Comparison of ENCODE assay signal across 10 cellular contexts in the genomic region with DNA sequence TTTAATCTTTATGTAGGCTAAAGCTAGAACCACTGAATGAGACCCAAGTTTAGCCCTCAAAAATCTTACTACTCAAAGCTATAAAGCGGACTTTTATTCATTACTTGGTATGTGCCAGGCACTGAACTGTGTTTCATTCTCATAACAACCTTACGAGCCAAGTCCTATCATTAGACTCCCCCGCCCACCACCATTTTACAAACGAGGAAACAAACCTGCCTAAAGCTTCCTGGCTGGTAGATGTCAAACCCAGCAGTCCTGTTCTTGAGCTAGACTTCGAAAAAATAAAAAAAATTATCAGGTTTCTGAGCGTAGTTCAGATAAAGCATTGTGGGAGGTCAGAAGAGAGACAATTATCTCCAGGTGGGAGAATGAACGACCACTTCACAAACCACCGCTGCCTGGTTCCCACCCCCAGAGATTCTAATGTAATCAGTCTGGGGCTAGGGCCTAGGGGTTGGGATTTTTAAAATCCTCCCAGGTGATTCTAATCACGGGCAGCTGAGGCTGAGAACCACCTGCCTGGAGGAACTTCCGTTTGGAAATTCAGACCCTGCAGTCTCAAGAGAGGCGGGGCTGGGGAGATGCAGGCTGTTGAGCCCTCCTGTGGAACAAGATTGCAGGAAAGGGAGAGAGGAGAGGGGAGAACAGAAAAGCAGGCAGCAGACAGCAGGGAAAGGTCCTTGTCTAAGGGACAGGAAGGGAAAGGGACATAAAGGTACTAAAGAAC. TPM values are rescaled to one million over a fixed set of nuclear protein-coding genes. Genes with fewer than 3 reads are reported as not detected.
DNase-seq lines count a peak whose midpoint lies in the region; ATAC-seq and TF ChIP-seq lines count a peak whose summit lies in the region.
"Had no signal": no experiment of that assay in that cellular context is flagged by ENCODE, and none has a peak within 500 bp of the region (broad histone marks: within the 10 kb centered on the region; RNA-seq: fewer than 3 reads in every experiment).

No MANE protein-coding gene starts in this region.

- H3K27ac Mint-ChIP-seq in neural crest cell (ENCODE audit: unreplicated experiment) (peak overlapping the region; percentile 75), immature natural killer cell (no peak overlapping the region)

- H3K36me3 ChIP-seq in BLaER1 treated with 17β-estradiol and CSF1 and Interleukin-3, amounts not matched to agents 10 nM and 100 nM = no peaks in the 10 kb centered on the region

- no peak overlapping the region for H3K4me3 Mint-ChIP-seq in neural crest cell
- H3K4me3 Mint-ChIP-seq in immature natural killer cell = no peak overlapping the region
- H3K4me3 Mint-ChIP-seq: activated T-cell treated with anti-CD3 and anti-CD28 coated beads, Interleukin-2, amount 50 U/mL, for 4 hours had no signal

- no peaks in the 10 kb centered on the region for H3K9me3 Mint-ChIP-seq in neural crest cell
- H3K9me3 Mint-ChIP-seq in immature natural killer cell = no peaks in the 10 kb centered on the region
- H3K9me3 Mint-ChIP-seq: activated T-cell treated with anti-CD3 and anti-CD28 coated beads, Interleukin-2, amount 50 U/mL, for 4 hours had no signal

- H3K4me3 ChIP-seq in BLaER1 treated with 17β-estradiol and CSF1 and Interleukin-3, amounts not matched to agents 10 nM and 100 nM = no peak overlapping the region
- H3K4me3 ChIP-seq in choroid plexus epithelial cell (ENCODE audit: low read depth, low read length) = no peak overlapping the region

- H3K27me3 Mint-ChIP-seq in neural crest cell (ENCODE audit: low read depth) = no peaks in the 10 kb centered on the region
- H3K27me3 Mint-ChIP-seq in immature natural killer cell (ENCODE audit: low read depth in 3 of 3) = peaks cover 0 to 2% (median 2%) of the 10 kb centered on the region in 3 donors

- H3K9me3 ChIP-seq in BLaER1 treated with 17β-estradiol and CSF1 and Interleukin-3, amounts not matched to agents 10 nM and 100 nM (replicated peaks in 1 of 11) = peaks cover 0 to 14% (median 0%) of the 10 kb centered on the region in 11 experiments; a peak in 1 of 22 replicates

- TF ChIP-seq CTCF in choroid plexus epithelial cell (conservative IDR thresholded peaks at IDR 0.05; ENCODE audit: low read depth, low read length) = no peak
- no peak for TF ChIP-seq CTCF in neural crest cell (conservative IDR thresholded peaks at IDR 0.05)

- peak overlapping the region in 4 of 11 experiments; percentile 26 to 76 (median 58); a peak in 6 of 22 replicates for H3K9ac ChIP-seq in BLaER1 treated with 17β-estradiol and CSF1 and Interleukin-3, amounts not matched to agents 10 nM and 100 nM

- peak; percentile 72 to 89 (median 76) for DNase-seq in NCI-H1417 (lab: John Stamatoyannopoulos, UW)
- DNase-seq in choroid plexus epithelial cell (ENCODE audit: low read depth) = peak; percentile 25
- no peak for DNase-seq in neural crest cell (ENCODE audit: low read depth, low spot score)
- no peak for DNase-seq in immature natural killer cell
- DNase-seq in epidermal melanocyte (ENCODE audit: insufficient read length, low spot score) = no peak
- DNase-seq in NCI-H2171 (lab: John Stamatoyannopoulos, UW) = no peak
- DNase-seq: activated T-cell treated with anti-CD3 and anti-CD28 coated beads, Interleukin-2, amount 50 U/mL, for 4 hours; DMS153 had no signal

- no peaks in the 10 kb centered on the region for H3K27me3 ChIP-seq in BLaER1 treated with 17β-estradiol and CSF1 and Interleukin-3, amounts not matched to agents 10 nM and 100 nM

- no peaks in the 10 kb centered on the region for H4K20me1 ChIP-seq in BLaER1 treated with 17β-estradiol and CSF1 and Interleukin-3, amounts not matched to agents 10 nM and 100 nM

- H3K27ac ChIP-seq in BLaER1 treated with 17β-estradiol and CSF1 and Interleukin-3, amounts not matched to agents 10 nM and 100 nM = peak overlapping the region in 5 of 11 experiments; percentile 47 to 87 (median 79); a peak in 10 of 22 replicates

- no peaks in the 10 kb centered on the region for H3K36me3 Mint-ChIP-seq in neural crest cell (ENCODE audit: low read depth)
- H3K36me3 Mint-ChIP-seq in immature natural killer cell = no peaks in the 10 kb centered on the region

- ATAC-seq in GM18502 (IDR thresholded peaks at IDR 0.05; ENCODE audit: poor library complexity, unreplicated experiment) = no peak
- ATAC-seq: activated T-cell treated with anti-CD3 and anti-CD28 coated beads, Interleukin-2, amount 50 U/mL, for 4 hours had no signal

- no peaks in the 10 kb centered on the region for H3K4me1 Mint-ChIP-seq in neural crest cell
- no peaks in the 10 kb centered on the region for H3K4me1 Mint-ChIP-seq in immature natural killer cell

- peaks cover 17 to 78% (median 21%) of the 10 kb centered on the region in 10 experiments for H3K4me1 ChIP-seq in BLaER1 treated with 17β-estradiol and CSF1 and Interleukin-3, amounts not matched to agents 10 nM and 100 nM

- H3K4me2 ChIP-seq in BLaER1 treated with 17β-estradiol and CSF1 and Interleukin-3, amounts not matched to agents 10 nM and 100 nM = peak overlapping the region; percentile 37 to 78 (median 58); a peak in 21 of 22 replicates

RNA-seq across cellular contexts. Expression of a gene that starts 8.6 kb away (rescaled TPM):
- total RNA-seq in neural crest cell = not detected in 2 replicates
- not detected for polyA plus RNA-seq in immature natural killer cell

Comparison
In these comparisons a context has a peak if more than half of its experiments do, and no peak if none do; other contexts are left out.
1. DNase-seq: peak in NCI-H1417 (3 of 3) and choroid plexus epithelial cell (single experiment); none in neural crest cell (single experiment), immature natural killer cell (0 of 3), epidermal melanocyte (single experiment) and NCI-H2171 (single experiment).